ENCODE assay signal across 22 cellular contexts in genomic region chr19:17618919-17619318, GRCh38.
DNase-seq lines count a peak whose midpoint lies in the region; FAIRE-seq and TF ChIP-seq lines count a peak whose summit lies in the region.
"Had no signal": no experiment of that assay in that cellular context is flagged by ENCODE, and none has a peak within 500 bp of the region (broad histone marks: within the 10 kb centered on the region; RNA-seq: fewer than 3 reads in every experiment).

No MANE protein-coding gene starts in this region.

- H3K4me3 Mint-ChIP-seq in astrocyte (ENCODE audit: unreplicated experiment) = no peak overlapping the region
- no peak overlapping the region for H3K4me3 Mint-ChIP-seq in MCF 10A (ENCODE audit: unreplicated experiment)
- H3K4me3 Mint-ChIP-seq: B cell; CD8-positive, alpha-beta T cell; GM23338; IgD-negative memory B cell had no signal

- TF ChIP-seq CTCF in astrocyte (IDR thresholded peaks at IDR 0.05; ENCODE audit: insufficient read depth, low read depth, low read length) (no peak), spleen (IDR thresholded peaks at IDR 0.05 in 8 of 11, conservative IDR thresholded peaks at IDR 0.05 in 3 of 11) (no peak), MCF 10A (IDR thresholded peaks at IDR 0.05; ENCODE audit: unreplicated experiment) (no peak)

- H4K20me1 ChIP-seq in astrocyte (ENCODE audit: insufficient read depth, low read length) = no peaks in the 10 kb centered on the region
- H4K20me1 ChIP-seq: BLaER1 treated with 17β-estradiol and CSF1 and Interleukin-3, amounts not matched to agents 10 nM and 100 nM had no signal

- H3K4me1 ChIP-seq in astrocyte (ENCODE audit: insufficient read depth, low read length) = no peaks in the 10 kb centered on the region
- peaks cover 0 to 42% (median 15%) of the 10 kb centered on the region in 6 donors for H3K4me1 ChIP-seq in spleen

- H3K27me3 Mint-ChIP-seq in astrocyte (ENCODE audit: low read depth, unreplicated experiment) (peaks cover 11% of the 10 kb centered on the region), MCF 10A (ENCODE audit: insufficient read depth, unreplicated experiment) (peaks cover 11% of the 10 kb centered on the region)

- in situ Hi-C loops in Caki2 (cut with HindIII; ENCODE audit: low pct_unique_long_range_greater_than_20kb, low sequenced_read_pairs) = no loop called here

- no peak for FAIRE-seq in astrocyte (lab: Jason Lieb, UNC)
- FAIRE-seq: G401.6, GM12891, GM19239, H54, HTR-8/SVneo had no signal

- peak overlapping the region; percentile 26 for H3K27ac Mint-ChIP-seq in astrocyte (ENCODE audit: unreplicated experiment)
- H3K27ac Mint-ChIP-seq in MCF 10A (ENCODE audit: low read depth, unreplicated experiment) = no peak overlapping the region
- H3K27ac Mint-ChIP-seq: B cell; CD8-positive, alpha-beta T cell; GM23338; IgD-negative memory B cell had no signal

- no peak overlapping the region for H3K4me2 ChIP-seq in astrocyte (ENCODE audit: low read length)
- H3K4me2 ChIP-seq: GM23338 had no signal

- no TSS peak for BruUV-seq in MCF 10A (replicated peaks; lab: Mats Ljungman, UMichigan)

- no peak overlapping the region for H3K9ac ChIP-seq in astrocyte (ENCODE audit: low read length)
- H3K9ac ChIP-seq: BLaER1 treated with 17β-estradiol and CSF1 and Interleukin-3, amounts not matched to agents 10 nM and 100 nM had no signal

- WGBS in spleen, 5 donors = 0 to 6% (median 5%) methylated on average over 2 of the region's 2 CpGs

- POLR2A ChIA-PET in MCF 10A (lab: Yijun Ruan, JAX) = no interaction called here

- H3K27me3 ChIP-seq in astrocyte (ENCODE audit: insufficient read depth, low read length) (no peaks in the 10 kb centered on the region), spleen (replicated peaks in 1 of 7) (peaks cover 0 to 50% (median 8%) of the 10 kb centered on the region in 7 donors)
- H3K27me3 ChIP-seq: BLaER1 treated with 17β-estradiol and CSF1 and Interleukin-3, amounts not matched to agents 10 nM and 100 nM had no signal

- no peak overlapping the region for H2AFZ ChIP-seq in astrocyte (ENCODE audit: low read depth, low read length)
- H2AFZ ChIP-seq: GM23338 had no signal

- H3K4me1 Mint-ChIP-seq in astrocyte (ENCODE audit: low read depth, unreplicated experiment) = no peaks in the 10 kb centered on the region
- no peaks in the 10 kb centered on the region for H3K4me1 Mint-ChIP-seq in MCF 10A (ENCODE audit: insufficient read depth, unreplicated experiment)

- no peaks in the 10 kb centered on the region for H3K36me3 Mint-ChIP-seq in astrocyte (ENCODE audit: low read depth, unreplicated experiment)
- H3K36me3 Mint-ChIP-seq in MCF 10A (ENCODE audit: insufficient read depth, unreplicated experiment) = no peaks in the 10 kb centered on the region
- H3K36me3 Mint-ChIP-seq: CD8-positive, alpha-beta T cell; IgD-negative memory B cell had no signal

- DNase-seq in Caki2 (ENCODE audit: low read depth) (peak; percentile 14), astrocyte (ENCODE audit: low read depth) (no peak), kidney tubule cell (ENCODE audit: low spot score) (peak; percentile 4), spleen (peak; percentile 54), MCF 10A (ENCODE audit: unreplicated experiment) (no peak), NCI-H2227 treated with DMSO at 0.1 percent for 48 hours (lab: John Stamatoyannopoulos, UW) (no peak)
- no peak for DNase-seq in stimulated activated CD4-positive, alpha-beta T cell treated with anti-CD3 and anti-CD28 coated beads, Interleukin-2, amount 100 ng/mL, for 48 hours
- DNase-seq: 8988T; CD8-positive, alpha-beta T cell; DMS 273 treated with DMSO at 0.1 percent for 48 hours; DMS53; DND-41; HCEC 1CT had no signal

- no peak overlapping the region for H3K27ac ChIP-seq in astrocyte (ENCODE audit: low read depth, low read length)
- peak overlapping the region in 6 of 8 donors; percentile 16 to 76 (median 42) for H3K27ac ChIP-seq in spleen
- H3K27ac ChIP-seq: BLaER1 treated with 17β-estradiol and CSF1 and Interleukin-3, amounts not matched to agents 10 nM and 100 nM had no signal

- TF ChIP-seq POLR2A in spleen (IDR thresholded peaks at IDR 0.05) = no peak

- H3K9me3 ChIP-seq in astrocyte (ENCODE audit: insufficient read depth, low read depth, low read length) = no peaks in the 10 kb centered on the region
- H3K9me3 ChIP-seq in spleen = peaks cover 0 to 11% (median 6%) of the 10 kb centered on the region in 8 donors

- H3K4me3 ChIP-seq in astrocyte (ENCODE audit: insufficient read depth, low read depth, low read length) (no peak overlapping the region), spleen (no peak overlapping the region)
- H3K4me3 ChIP-seq: BLaER1 treated with 17β-estradiol and CSF1 and Interleukin-3, amounts not matched to agents 10 nM and 100 nM; GM23338 had no signal

- H3K9me3 Mint-ChIP-seq in astrocyte (ENCODE audit: unreplicated experiment) = peaks cover 13% of the 10 kb centered on the region
- H3K9me3 Mint-ChIP-seq in MCF 10A (ENCODE audit: unreplicated experiment) = peaks cover 13% of the 10 kb centered on the region
- H3K9me3 Mint-ChIP-seq: GM23338 had no signal

- no peaks in the 10 kb centered on the region for H3K79me2 ChIP-seq in astrocyte (ENCODE audit: insufficient read depth, low read length)

- intact Hi-C loops in spleen (cut with DNase I; ENCODE audit: low total_unique reads) = no loop called here
- intact Hi-C loops in MCF 10A (cut with micrococcal nuclease) = no loop called here

- CTCF ChIA-PET in MCF 10A (lab: Yijun Ruan, JAX) = no interaction called here

- H3K36me3 ChIP-seq in astrocyte (ENCODE audit: insufficient read depth, low read length) (no peaks in the 10 kb centered on the region), spleen (no peaks in the 10 kb centered on the region)
- H3K36me3 ChIP-seq: BLaER1 treated with 17β-estradiol and CSF1 and Interleukin-3, amounts not matched to agents 10 nM and 100 nM had no signal

Comparison
In these comparisons a context has a peak if more than half of its experiments do, and no peak if none do; other contexts are left out.
1. DNase-seq: peak in Caki2 (single experiment), kidney tubule cell (single experiment) and spleen (single experiment); none in astrocyte (single experiment), MCF 10A (single experiment), stimulated activated CD4-positive, alpha-beta T cell treated with anti-CD3 and anti-CD28 coated beads, Interleukin-2, amount 100 ng/mL, for 48 hours (0 of 2) and NCI-H2227 treated with DMSO at 0.1 percent for 48 hours (single experiment).